ENCODE assay signal across 1 cellular context in the genomic region with DNA sequence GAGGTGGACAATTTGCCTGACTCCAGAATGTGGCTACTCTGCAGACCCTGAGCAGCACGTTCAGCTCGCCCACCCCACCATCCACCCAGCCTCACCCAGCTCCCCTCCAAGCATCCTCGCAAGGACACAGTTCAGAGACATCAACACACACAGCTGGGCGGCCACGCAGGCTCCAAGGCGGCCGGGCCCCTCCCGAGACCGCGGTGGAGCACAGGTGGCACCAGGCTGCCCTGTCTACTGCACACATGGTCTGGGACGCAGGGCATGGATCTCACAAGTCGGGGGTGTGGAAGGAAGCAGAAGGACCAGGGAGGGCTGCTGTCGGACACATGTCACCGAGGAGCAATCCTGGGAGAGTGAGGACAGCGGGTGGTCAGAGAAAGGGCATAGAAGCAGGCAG.
TF ChIP-seq lines count a peak whose summit lies in the region.

No MANE protein-coding gene starts in this region.

TF ChIP-seq in HepG2, 621 proteins besides CTCF, POLR2A, EP300 and RAD21:
- TF ChIP-seq, protein P1, sequence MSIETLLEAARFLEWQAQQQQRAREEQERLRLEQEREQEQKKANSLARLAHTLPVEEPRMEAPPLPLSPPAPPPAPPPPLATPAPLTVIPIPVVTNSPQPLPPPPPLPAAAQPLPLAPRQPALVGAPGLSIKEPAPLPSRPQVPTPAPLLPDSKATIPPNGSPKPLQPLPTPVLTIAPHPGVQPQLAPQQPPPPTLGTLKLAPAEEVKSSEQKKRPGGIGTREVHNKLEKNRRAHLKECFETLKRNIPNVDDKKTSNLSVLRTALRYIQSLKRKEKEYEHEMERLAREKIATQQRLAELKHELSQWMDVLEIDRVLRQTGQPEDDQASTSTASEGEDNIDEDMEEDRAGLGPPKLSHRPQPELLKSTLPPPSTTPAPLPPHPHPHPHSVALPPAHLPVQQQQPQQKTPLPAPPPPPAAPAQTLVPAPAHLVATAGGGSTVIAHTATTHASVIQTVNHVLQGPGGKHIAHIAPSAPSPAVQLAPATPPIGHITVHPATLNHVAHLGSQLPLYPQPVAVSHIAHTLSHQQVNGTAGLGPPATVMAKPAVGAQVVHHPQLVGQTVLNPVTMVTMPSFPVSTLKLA (IDR thresholded peaks at IDR 0.05), result peak; percentile 55; the same call in 1 of the 2 replicates
- TF ChIP-seq EZH2 (conservative IDR thresholded peaks at IDR 0.05; ENCODE audit: low read depth, low read length) (peak; percentile 40; the same call in 1 of the 2 replicates), ZNF687 (CRISPR knock-in tag; IDR thresholded peaks at IDR 0.05) (peak; percentile 15; the same call in 1 of the 2 replicates), ZNF776 (CRISPR knock-in tag; IDR thresholded peaks at IDR 0.05) (no peak)
